Comparison of ENCODE assay signal across 8 cellular contexts in the genomic region with DNA sequence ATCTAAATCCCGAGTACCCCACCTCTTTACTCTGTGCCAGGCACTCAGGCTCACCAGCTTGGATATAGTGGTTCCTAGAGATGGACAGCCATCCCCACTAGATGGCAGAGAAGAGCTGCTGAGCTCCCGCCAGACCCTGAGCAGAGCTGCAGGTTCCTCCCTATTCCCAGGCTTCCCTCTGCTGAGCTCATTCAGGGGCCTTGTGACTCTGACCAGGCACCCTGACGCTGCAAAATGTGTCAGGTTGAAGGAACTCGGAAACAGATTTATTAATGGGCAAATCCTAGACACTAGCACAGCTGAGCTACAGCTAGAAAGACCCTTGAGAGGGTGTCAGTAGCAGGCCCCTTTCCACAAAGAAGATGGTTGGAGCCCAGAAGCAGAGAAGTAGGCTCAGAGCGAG. TPM values are rescaled to one million over a fixed set of nuclear protein-coding genes. Genes with fewer than 3 reads are reported as not detected.
DNase-seq lines count a peak whose midpoint lies in the region; ATAC-seq and TF ChIP-seq lines count a peak whose summit lies in the region.

No MANE protein-coding gene starts in this region.

- H3K4me1 Mint-ChIP-seq in activated CD4-positive, alpha-beta memory T cell treated with anti-CD3 and anti-CD28 coated beads for 36 hours (ENCODE audit: low read depth) = no peaks in the 10 kb centered on the region

- H3K4me3 ChIP-seq in endocrine pancreas (ENCODE audit: control insufficient read depth, insufficient read depth, low read length) = no peak overlapping the region

- H3K27me3 Mint-ChIP-seq in activated CD4-positive, alpha-beta memory T cell treated with anti-CD3 and anti-CD28 coated beads for 36 hours = no peaks in the 10 kb centered on the region

- H3K27me3 ChIP-seq in endocrine pancreas (ENCODE audit: control insufficient read depth, insufficient read depth, low read length) = no peaks in the 10 kb centered on the region

- no peaks in the 10 kb centered on the region for H3K9me3 Mint-ChIP-seq in activated CD4-positive, alpha-beta memory T cell treated with anti-CD3 and anti-CD28 coated beads for 36 hours

- peak; percentile 93 for TF ChIP-seq CTCF in AG09319 (IDR thresholded peaks at IDR 0.05; ENCODE audit: low read depth, low read length)

- intact Hi-C loops in activated CD4-positive, alpha-beta memory T cell treated with anti-CD3 and anti-CD28 coated beads for 36 hours (cut with micrococcal nuclease) = loop anchor here (1.0 to 5.0 kb wide), 4 partner anchors 118 to 444 kb away; no protein-coding TSS in a partner anchor

- DNase-seq in AG09319 (ENCODE audit: extremely low read depth, low read depth) (peak; percentile 83), NCI-H748 (lab: John Stamatoyannopoulos, UW; ENCODE audit: unreplicated experiment) (peak; percentile 56), medulla oblongata (ENCODE audit: extremely low spot score) (peak; percentile 98)
- peak; percentile 65 for DNase-seq in activated CD4-positive, alpha-beta memory T cell treated with anti-CD3 and anti-CD28 coated beads for 36 hours
- peak; percentile 3 to 38 (median 15) for DNase-seq in stimulated activated CD4-positive, alpha-beta T cell treated with anti-CD3 and anti-CD28 coated beads, TNF-alpha, amount 100 ng/mL, for 48 hours (ENCODE audit: low read depth in 3 of 3)

- H3K36me3 Mint-ChIP-seq in activated CD4-positive, alpha-beta memory T cell treated with anti-CD3 and anti-CD28 coated beads for 36 hours = peaks cover 2% of the 10 kb centered on the region

- H3K9ac ChIP-seq in endocrine pancreas (ENCODE audit: control insufficient read depth, insufficient read depth, low read length) = peak overlapping the region; percentile 75

- H3K4me3 Mint-ChIP-seq in activated CD4-positive, alpha-beta memory T cell treated with anti-CD3 and anti-CD28 coated beads for 36 hours = no peak overlapping the region

- CTCF ChIA-PET in activated CD4-positive, alpha-beta memory T cell treated with anti-CD3 and anti-CD28 coated beads for 36 hours (lab: Charles Lee) = interaction anchor here (0.6 to 2.1 kb wide), 40 partner anchors 10 to 616 kb away, joined by 3 to 22 read pairs (median 4); no protein-coding TSS in a partner anchor

- no peaks in the 10 kb centered on the region for H3K9me3 ChIP-seq in endocrine pancreas (ENCODE audit: control insufficient read depth, low read length)

- H3K4me1 ChIP-seq in endocrine pancreas (ENCODE audit: control insufficient read depth, insufficient read depth, low read length) = no peaks in the 10 kb centered on the region

- POLR2A ChIA-PET in activated CD4-positive, alpha-beta memory T cell treated with anti-CD3 and anti-CD28 coated beads for 36 hours (lab: Charles Lee) = no interaction called here

- H3K27ac Mint-ChIP-seq in activated CD4-positive, alpha-beta memory T cell treated with anti-CD3 and anti-CD28 coated beads for 36 hours = no peak overlapping the region

- ATAC-seq in GM18870 (IDR thresholded peaks at IDR 0.05; ENCODE audit: unreplicated experiment) (peak; percentile 63), HG03521 (IDR thresholded peaks at IDR 0.05; ENCODE audit: unreplicated experiment) (peak; percentile 65)

- H3K36me3 ChIP-seq in endocrine pancreas (ENCODE audit: control insufficient read depth, insufficient read depth, low read length) = peaks cover 4% of the 10 kb centered on the region

RNA-seq across cellular contexts. Expression of gene RHO, which starts 38.2 kb away (rescaled TPM):
- not detected for total RNA-seq in activated CD4-positive, alpha-beta memory T cell treated with anti-CD3 and anti-CD28 coated beads for 36 hours

RNA-seq across cellular contexts. Expression of gene IFT122, which starts 50.2 kb away (rescaled TPM):
- 10 to 100 TPM; 21.5 to 25.5 TPM for total RNA-seq in activated CD4-positive, alpha-beta memory T cell treated with anti-CD3 and anti-CD28 coated beads for 36 hours

RNA-seq across cellular contexts. Expression of gene MBD4, which starts 50.5 kb away (rescaled TPM):
- 10 to 100 TPM; 50.5 to 53.7 TPM for total RNA-seq in activated CD4-positive, alpha-beta memory T cell treated with anti-CD3 and anti-CD28 coated beads for 36 hours

RNA-seq across cellular contexts. Expression of gene H1-8, which starts 52.7 kb away (rescaled TPM):
- not detected for total RNA-seq in activated CD4-positive, alpha-beta memory T cell treated with anti-CD3 and anti-CD28 coated beads for 36 hours

Comparison
In these comparisons a context has a peak if more than half of its experiments do, and no peak if none do; other contexts are left out.
1. DNase-seq: peak in every context shown above with its lines; median percentile 98 in medulla oblongata; 83 in AG09319; 65 in activated CD4-positive, alpha-beta memory T cell treated with anti-CD3 and anti-CD28 coated beads for 36 hours; 56 in NCI-H748; 15 in stimulated activated CD4-positive, alpha-beta T cell treated with anti-CD3 and anti-CD28 coated beads, TNF-alpha, amount 100 ng/mL, for 48 hours.